ENCODE assay signal across 8 cellular contexts in genomic region chr6:111663232-111663631, GRCh38. TPM values are rescaled to one million over a fixed set of nuclear protein-coding genes. Genes with fewer than 3 reads are reported as not detected.
DNase-seq lines count a peak whose midpoint lies in the region; ATAC-seq and TF ChIP-seq lines count a peak whose summit lies in the region.

No MANE protein-coding gene starts in this region.

- H3K27ac ChIP-seq in HUES48 (ENCODE audit: low read depth, low read length) (peak overlapping the region; percentile 61), adrenal gland (peak overlapping the region in 4 of 5 donors; percentile 11 to 85 (median 52)), skeletal muscle tissue (ENCODE audit: low read depth, low read length) (peak overlapping the region; percentile 80)

- ATAC-seq in GM18909 (IDR thresholded peaks at IDR 0.05; ENCODE audit: poor library complexity, unreplicated experiment) = no peak
- ATAC-seq in HG02885 (IDR thresholded peaks at IDR 0.05; ENCODE audit: poor library complexity, unreplicated experiment) = no peak

- H3K27me3 ChIP-seq in HUES48 (ENCODE audit: control insufficient read depth, insufficient read depth, low read length) = no peaks in the 10 kb centered on the region
- no peaks in the 10 kb centered on the region for H3K27me3 ChIP-seq in adrenal gland
- no peaks in the 10 kb centered on the region for H3K27me3 ChIP-seq in skeletal muscle tissue (ENCODE audit: control insufficient read depth in 3 of 3, insufficient read depth in 3 of 3, low read length in 3 of 3)

- no peak for TF ChIP-seq CTCF in adrenal gland (IDR thresholded peaks at IDR 0.05)

- H3K9me3 ChIP-seq in HUES48 (ENCODE audit: control insufficient read depth, insufficient read depth, low read length) = no peaks in the 10 kb centered on the region
- H3K9me3 ChIP-seq in adrenal gland (replicated peaks in 1 of 3) = no peaks in the 10 kb centered on the region
- H3K9me3 ChIP-seq in iPS-18c (ENCODE audit: control insufficient read depth, insufficient read depth, low read length) = no peaks in the 10 kb centered on the region
- no peaks in the 10 kb centered on the region for H3K9me3 ChIP-seq in skeletal muscle tissue (ENCODE audit: control insufficient read depth in 3 of 3, low read length in 3 of 3)

- WGBS in adrenal gland, 4 donors = 63 to 77% (median 74%) methylated on average over 6 of the region's 6 CpGs

- no peak for TF ChIP-seq POLR2A in adrenal gland (IDR thresholded peaks at IDR 0.05)

- H3K4me1 ChIP-seq in HUES48 (ENCODE audit: control insufficient read depth, insufficient read depth, low read length) (peaks cover 47% of the 10 kb centered on the region), adrenal gland (replicated peaks in 1 of 2) (peaks cover 0 to 34% of the 10 kb centered on the region in 2 donors), skeletal muscle tissue (ENCODE audit: control insufficient read depth in 3 of 3, insufficient read depth in 3 of 3, low read length in 3 of 3) (peaks cover 58 to 62% (median 59%) of the 10 kb centered on the region in 3 donors)

- no peak overlapping the region for H3K4me3 ChIP-seq in HUES48 (ENCODE audit: low read depth, low read length)
- H3K4me3 ChIP-seq in adrenal gland = no peak overlapping the region
- peak overlapping the region; percentile 4; the same call in 1 of the 2 replicates for H3K4me3 ChIP-seq in iPS-18c (ENCODE audit: insufficient read depth, low read depth, low read length)
- H3K4me3 ChIP-seq in skeletal muscle tissue (ENCODE audit: low read length in 3 of 3) = peak overlapping the region; percentile 26 to 55 (median 45)

- H3K36me3 ChIP-seq in HUES48 (ENCODE audit: control insufficient read depth, insufficient read depth, low read length) = no peaks in the 10 kb centered on the region; the same call in 1 of the 2 replicates
- H3K36me3 ChIP-seq in adrenal gland (replicated peaks in 1 of 2) = no peaks in the 10 kb centered on the region
- peaks cover 0 to 2% (median 0%) of the 10 kb centered on the region in 3 donors for H3K36me3 ChIP-seq in skeletal muscle tissue (ENCODE audit: control insufficient read depth in 3 of 3, insufficient read depth in 3 of 3, low read length in 3 of 3)

- intact Hi-C loops in adrenal gland (cut with DNase I) = no loop called here

- DNase-seq in adrenal gland = no peak
- DNase-seq in HK-2 (ENCODE audit: unreplicated experiment) = no peak
- no peak for DNase-seq in activated CD4-positive, alpha-beta T cell treated with anti-CD3 and anti-CD28 coated beads, Interleukin-2, amount 50 U/mL, for 48 hours

- H3K9ac ChIP-seq in HUES48 (ENCODE audit: low read depth, low read length) (no peak overlapping the region), skeletal muscle tissue (ENCODE audit: low read depth in 1 of 3, low read length in 3 of 3) (peak overlapping the region in 1 of 3 donors; percentile 62)

RNA-seq across cellular contexts. Expression of gene TRAF3IP2, which starts 57.6 kb away (rescaled TPM):
- total RNA-seq in adrenal gland (10 to 100 TPM; 35.7 to 53.7 (median 46.2) TPM), skeletal muscle tissue (5.7 TPM)
- 10 to 100 TPM; 32.9 to 70.8 (median 56.9) TPM for polyA plus RNA-seq in adrenal gland

Comparison
In these comparisons a context has a peak if more than half of its experiments do, and no peak if none do; other contexts are left out.
1. H3K4me3 ChIP-seq: peak in iPS-18c (single experiment) and skeletal muscle tissue (3 of 3); none in HUES48 (single experiment) and adrenal gland (0 of 4).
2. Peak in every context shown above with its lines, with median percentiles within 50 percentile points of each other: H3K27ac ChIP-seq.